Comparison of ENCODE assay signal across 9 cellular contexts in the genomic region with DNA sequence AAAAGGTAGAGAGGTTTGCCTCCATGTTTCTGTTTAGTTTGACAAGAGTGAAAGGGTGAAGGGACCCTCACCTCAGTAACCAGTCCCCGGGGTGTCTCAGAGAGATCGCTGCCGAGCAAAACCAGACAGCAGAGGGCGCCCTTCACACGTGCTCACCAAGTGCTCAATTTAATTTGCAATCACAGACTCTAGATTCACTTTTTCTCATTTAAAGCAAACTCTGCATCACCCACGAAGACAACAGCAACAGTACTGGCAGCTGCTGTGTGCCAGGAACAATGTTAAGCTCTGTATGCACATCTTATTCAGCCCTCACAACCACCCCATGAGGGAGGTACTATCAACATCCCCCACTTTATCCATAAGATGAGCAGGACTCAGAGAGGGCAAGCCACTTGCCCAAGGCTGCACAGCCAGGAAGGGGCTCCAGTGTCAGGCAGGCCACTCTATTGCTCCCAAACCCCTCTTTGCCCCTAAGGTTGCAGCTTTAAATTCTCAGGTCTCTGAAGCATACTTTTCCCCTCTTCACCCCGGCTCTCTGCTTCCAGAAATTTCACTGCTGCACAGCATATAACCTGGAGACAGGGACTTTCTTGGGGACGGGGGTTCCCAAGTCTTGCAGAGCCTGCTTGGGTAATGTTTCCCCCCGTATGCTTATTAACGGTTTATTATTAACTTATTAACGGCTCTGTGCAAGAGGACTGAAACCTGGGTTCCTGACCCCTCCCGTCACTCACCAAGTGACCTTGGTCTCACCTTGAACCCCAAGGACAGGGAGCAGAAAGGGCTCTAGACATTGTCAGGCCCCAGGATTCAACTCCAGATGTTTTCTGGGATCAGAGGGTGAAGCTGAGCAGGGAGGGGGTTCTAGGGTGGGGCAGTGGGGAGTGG.
DNase-seq lines count a peak whose midpoint lies in the region; ATAC-seq, FAIRE-seq and TF ChIP-seq lines count a peak whose summit lies in the region.
"Had no signal": no experiment of that assay in that cellular context is flagged by ENCODE, and none has a peak within 500 bp of the region (broad histone marks: within the 10 kb centered on the region; RNA-seq: fewer than 3 reads in every experiment).

No MANE protein-coding gene starts in this region.

- H3K9me3 Mint-ChIP-seq in activated naive CD4-positive, alpha-beta T cell treated with anti-CD3 and anti-CD28 coated beads for 36 hours = no peaks in the 10 kb centered on the region
- H3K9me3 Mint-ChIP-seq in glutamatergic neuron (ENCODE audit: unreplicated experiment) = peaks cover 2% of the 10 kb centered on the region
- no peaks in the 10 kb centered on the region for H3K9me3 Mint-ChIP-seq in progenitor cell of endocrine pancreas (ENCODE audit: low read depth)

- FAIRE-seq in urothelium cell line (lab: Jason Lieb, UNC) = no peak
- FAIRE-seq: colon had no signal

- no peak overlapping the region for H2AFZ ChIP-seq in Loucy (ENCODE audit: low read length)

- no peaks in the 10 kb centered on the region for H3K9me2 ChIP-seq in Loucy (replicated peaks; ENCODE audit: low read depth, low read length)

- H3K9ac ChIP-seq in Loucy (ENCODE audit: low read depth, low read length, poor library complexity, severe bottlenecking) = no peak overlapping the region

- H3K4me1 Mint-ChIP-seq in activated naive CD4-positive, alpha-beta T cell treated with anti-CD3 and anti-CD28 coated beads for 36 hours (ENCODE audit: low read depth) = no peaks in the 10 kb centered on the region
- H3K4me1 Mint-ChIP-seq in glutamatergic neuron (ENCODE audit: low read depth, unreplicated experiment) (no peaks in the 10 kb centered on the region), progenitor cell of endocrine pancreas (ENCODE audit: low read depth) (peaks cover 3% of the 10 kb centered on the region)

- no peaks in the 10 kb centered on the region for H3K79me2 ChIP-seq in Loucy (ENCODE audit: insufficient read depth, low read length)

- no peaks in the 10 kb centered on the region for H3K36me3 ChIP-seq in Loucy (ENCODE audit: insufficient read depth, low read length)

- H3K4me2 ChIP-seq in Loucy (ENCODE audit: low read depth, low read length, poor library complexity, severe bottlenecking) = no peak overlapping the region

- H3K27me3 Mint-ChIP-seq in activated naive CD4-positive, alpha-beta T cell treated with anti-CD3 and anti-CD28 coated beads for 36 hours (ENCODE audit: low read depth) = peaks cover 3% of the 10 kb centered on the region
- H3K27me3 Mint-ChIP-seq in glutamatergic neuron (ENCODE audit: unreplicated experiment) = peaks cover 1% of the 10 kb centered on the region
- peaks cover 42% of the 10 kb centered on the region for H3K27me3 Mint-ChIP-seq in progenitor cell of endocrine pancreas

- H3K4me3 Mint-ChIP-seq in activated naive CD4-positive, alpha-beta T cell treated with anti-CD3 and anti-CD28 coated beads for 36 hours = no peak overlapping the region
- H3K4me3 Mint-ChIP-seq in glutamatergic neuron (ENCODE audit: unreplicated experiment) = no peak overlapping the region
- H3K4me3 Mint-ChIP-seq in progenitor cell of endocrine pancreas (ENCODE audit: low read depth) = no peak overlapping the region

- H3F3A ChIP-seq in Loucy (ENCODE audit: low read depth) = no peaks in the 10 kb centered on the region

- no peaks in the 10 kb centered on the region for H3K4me1 ChIP-seq in Loucy (ENCODE audit: insufficient read depth, low read length, poor library complexity, severe bottlenecking)

- no peaks in the 10 kb centered on the region for H3K36me3 Mint-ChIP-seq in activated naive CD4-positive, alpha-beta T cell treated with anti-CD3 and anti-CD28 coated beads for 36 hours (ENCODE audit: low read depth)
- H3K36me3 Mint-ChIP-seq in glutamatergic neuron (ENCODE audit: unreplicated experiment) (no peaks in the 10 kb centered on the region), progenitor cell of endocrine pancreas (ENCODE audit: insufficient read depth) (no peaks in the 10 kb centered on the region)

- no peaks in the 10 kb centered on the region for H4K20me1 ChIP-seq in Loucy (ENCODE audit: insufficient read depth, low read length, poor library complexity, severe bottlenecking)

- no peaks in the 10 kb centered on the region for H3K9me3 ChIP-seq in Loucy (ENCODE audit: insufficient read depth, low read depth, low read length)

- H3K27ac Mint-ChIP-seq in activated naive CD4-positive, alpha-beta T cell treated with anti-CD3 and anti-CD28 coated beads for 36 hours = no peak overlapping the region
- H3K27ac Mint-ChIP-seq in glutamatergic neuron (ENCODE audit: unreplicated experiment) = no peak overlapping the region
- H3K27ac Mint-ChIP-seq in progenitor cell of endocrine pancreas = peak overlapping the region; percentile 77

- intact Hi-C loops in activated naive CD4-positive, alpha-beta T cell treated with anti-CD3 and anti-CD28 coated beads for 36 hours (cut with micrococcal nuclease) = loop anchor here (1.0 to 5.0 kb wide), 6 partner anchors 98 to 407 kb away; a partner anchor contains a TSS

- H3K4me3 ChIP-seq in Loucy (ENCODE audit: low read length, poor library complexity, severe bottlenecking) = no peak overlapping the region

- CTCF ChIA-PET in activated naive CD4-positive, alpha-beta T cell treated with anti-CD3 and anti-CD28 coated beads for 36 hours (lab: Charles Lee) = interaction anchor here (0.6 to 4.8 kb wide), 12 partner anchors 17 to 321 kb away, joined by 3 to 30 read pairs (median 4); a partner anchor contains a TSS

- TF ChIP-seq CTCF in Loucy (conservative IDR thresholded peaks at IDR 0.05; ENCODE audit: low read length) (peak; percentile 92), glutamatergic neuron (IDR thresholded peaks at IDR 0.05; ENCODE audit: partially characterized antibody, unreplicated experiment) (peak; percentile 83), progenitor cell of endocrine pancreas (IDR thresholded peaks at IDR 0.05; ENCODE audit: unreplicated experiment) (peak; percentile 93)

- no peak for ATAC-seq in HG03457 (IDR thresholded peaks at IDR 0.05; ENCODE audit: unreplicated experiment)

- H3K27me3 ChIP-seq in Loucy (ENCODE audit: insufficient read depth, low read length, poor library complexity, severe bottlenecking) = no peaks in the 10 kb centered on the region

- DNase-seq in ELF-1 (ENCODE audit: low read depth, low spot score) (peak; percentile 82), SK-N-DZ (ENCODE audit: low spot score) (peak; percentile 73), glutamatergic neuron (peak; percentile 81), progenitor cell of endocrine pancreas (ENCODE audit: low spot score, unreplicated experiment) (peak; percentile 55), urothelium cell line (ENCODE audit: low spot score) (peak; percentile 62)
- peak; percentile 83 for DNase-seq in activated naive CD4-positive, alpha-beta T cell treated with anti-CD3 and anti-CD28 coated beads for 36 hours
